In the genomic region with DNA sequence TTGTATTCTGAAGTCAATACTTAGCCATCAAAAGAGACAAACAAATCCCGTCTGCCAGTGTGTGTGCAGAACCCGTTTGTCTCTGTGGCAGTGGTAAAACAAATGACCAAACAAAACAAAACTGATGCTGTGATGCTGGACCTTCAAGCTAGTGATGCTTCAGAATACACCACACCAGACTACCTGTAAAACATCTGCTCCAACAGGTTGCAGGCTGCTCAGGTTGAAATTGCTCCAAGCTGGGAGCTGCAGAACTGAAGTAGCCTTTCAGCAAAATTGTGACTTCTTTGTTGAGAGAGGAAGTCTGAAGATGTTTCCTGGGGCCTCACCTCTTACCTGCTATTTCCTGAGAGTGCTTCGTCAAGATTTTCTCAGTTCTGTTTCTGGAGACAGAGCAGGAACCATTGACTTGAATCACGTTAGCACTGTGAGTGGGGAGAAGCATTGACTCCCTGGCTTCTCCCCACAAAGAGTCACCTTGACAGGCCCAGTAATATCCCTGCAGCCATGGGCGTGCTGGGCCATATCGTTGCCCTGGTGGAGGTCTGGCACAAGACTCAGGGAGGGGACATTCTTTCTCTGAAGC, we compare ENCODE assay signal across 10 cellular contexts.
DNase-seq lines count a peak whose midpoint lies in the region; ATAC-seq lines count a peak whose summit lies in the region.
"Had no signal": no experiment of that assay in that cellular context is flagged by ENCODE, and none has a peak within 500 bp of the region (broad histone marks: within the 10 kb centered on the region; RNA-seq: fewer than 3 reads in every experiment).

No MANE protein-coding gene starts in this region.

- peak; percentile 53 to 56 for ATAC-seq in activated CD4-positive, CD25-positive, alpha-beta regulatory T cell treated with anti-CD3 and anti-CD28 coated beads, Interleukin-2, amount 50 U/mL, for 24 hours
- ATAC-seq in GM21526 (IDR thresholded peaks at IDR 0.05; ENCODE audit: low FRiP score, unreplicated experiment) (peak; percentile 78), HG03442 (IDR thresholded peaks at IDR 0.05; ENCODE audit: unreplicated experiment) (peak; percentile 71), naive B cell (ENCODE audit: low read depth in 2 of 2) (peak; percentile 76 to 78)

- no peak for DNase-seq in activated CD4-positive, CD25-positive, alpha-beta regulatory T cell (lab: John Stamatoyannopoulos, UW)
- peak; percentile 47 for DNase-seq in naive B cell
- no peak for DNase-seq in NCI-H82 treated with DMSO at 0.1 percent for 48 hours (lab: John Stamatoyannopoulos, UW; ENCODE audit: unreplicated experiment)
- no peak for DNase-seq in activated effector memory CD4-positive, alpha-beta T cell treated with Interleukin-2 at 50 U/mL for 16 hours
- no peak for DNase-seq in activated T-helper 2 cell treated with anti-CD3 and anti-CD28 coated beads, Interferon-gamma antibody, Interleukin-2, Interleukin-4, amounts not matched to agents 10 μg/mL and 5 μg/mL and 100 μg/mL, durations not matched to agents 14 hours and 24 hours and 36 hours (ENCODE audit: low spot score)
- DNase-seq: KG1, SHP77 had no signal

- H3K4me1 Mint-ChIP-seq in naive B cell: peaks cover 38 to 51% (median 40%) of the 10 kb centered on the region in 3 donors
- peaks cover 19% of the 10 kb centered on the region for H3K4me1 Mint-ChIP-seq in activated T-helper 2 cell treated with anti-CD3 and anti-CD28 coated beads, Interferon-gamma antibody, Interleukin-2, Interleukin-4, amounts not matched to agents 10 μg/mL and 5 μg/mL and 100 μg/mL, durations not matched to agents 14 hours and 24 hours and 36 hours (ENCODE audit: low read depth)

- H3K36me3 Mint-ChIP-seq in naive B cell: peaks cover 0 to 9% of the 10 kb centered on the region in 2 donors
- no peaks in the 10 kb centered on the region for H3K36me3 Mint-ChIP-seq in activated T-helper 2 cell treated with anti-CD3 and anti-CD28 coated beads, Interferon-gamma antibody, Interleukin-2, Interleukin-4, amounts not matched to agents 10 μg/mL and 5 μg/mL and 100 μg/mL, durations not matched to agents 14 hours and 24 hours and 36 hours (ENCODE audit: low read depth)

- H3K27me3 Mint-ChIP-seq in naive B cell: peaks cover 11 to 30% (median 23%) of the 10 kb centered on the region in 3 donors
- H3K27me3 Mint-ChIP-seq in activated T-helper 2 cell treated with anti-CD3 and anti-CD28 coated beads, Interferon-gamma antibody, Interleukin-2, Interleukin-4, amounts not matched to agents 10 μg/mL and 5 μg/mL and 100 μg/mL, durations not matched to agents 14 hours and 24 hours and 36 hours (ENCODE audit: low read depth): peaks cover 2% of the 10 kb centered on the region

- peak overlapping the region in 5 of 6 donors; percentile 23 to 89 (median 72) for H3K27ac Mint-ChIP-seq in naive B cell
- H3K27ac Mint-ChIP-seq in activated T-helper 2 cell treated with anti-CD3 and anti-CD28 coated beads, Interferon-gamma antibody, Interleukin-2, Interleukin-4, amounts not matched to agents 10 μg/mL and 5 μg/mL and 100 μg/mL, durations not matched to agents 14 hours and 24 hours and 36 hours: no peak overlapping the region

- peak overlapping the region; percentile 31 to 84 (median 67) for H3K4me3 Mint-ChIP-seq in naive B cell
- no peak overlapping the region for H3K4me3 Mint-ChIP-seq in activated T-helper 2 cell treated with anti-CD3 and anti-CD28 coated beads, Interferon-gamma antibody, Interleukin-2, Interleukin-4, amounts not matched to agents 10 μg/mL and 5 μg/mL and 100 μg/mL, durations not matched to agents 14 hours and 24 hours and 36 hours (ENCODE audit: low read depth)

- H3K9me3 Mint-ChIP-seq in naive B cell: peaks cover 0 to 3% (median 0%) of the 10 kb centered on the region in 7 donors
- H3K9me3 Mint-ChIP-seq in activated T-helper 2 cell treated with anti-CD3 and anti-CD28 coated beads, Interferon-gamma antibody, Interleukin-2, Interleukin-4, amounts not matched to agents 10 μg/mL and 5 μg/mL and 100 μg/mL, durations not matched to agents 14 hours and 24 hours and 36 hours: no peaks in the 10 kb centered on the region

- intact Hi-C loops in activated T-helper 2 cell treated with anti-CD3 and anti-CD28 coated beads, Interferon-gamma antibody, Interleukin-2, Interleukin-4, amounts not matched to agents 10 μg/mL and 5 μg/mL and 100 μg/mL, durations not matched to agents 14 hours and 24 hours and 36 hours (cut with micrococcal nuclease): no loop called here
